Comparison of ENCODE assay signal across 18 cellular contexts in genomic region chrX:96314974-96315373, GRCh38.
DNase-seq lines count a peak whose midpoint lies in the region; ATAC-seq, FAIRE-seq and TF ChIP-seq lines count a peak whose summit lies in the region.
"Had no signal": no experiment of that assay in that cellular context is flagged by ENCODE, and none has a peak within 500 bp of the region (broad histone marks: within the 10 kb centered on the region; RNA-seq: fewer than 3 reads in every experiment).

No MANE protein-coding gene starts in this region.

- intact Hi-C loops in esophagus squamous epithelium (cut with DNase I), result no loop called here

- ATAC-seq in activated T-helper 17 cell treated with anti-CD3 and anti-CD28 coated beads, Interleukin-2, amount 50 U/mL, for 72 hours (replicated peaks), result peak; percentile 66
- ATAC-seq in HG02870 (IDR thresholded peaks at IDR 0.05; ENCODE audit: unreplicated experiment), result no peak
- ATAC-seq: stimulated activated naive B cell treated with anti-CD40 and anti-IgM and Interleukin-4, amounts not matched to agents 10 μg/mL and 1 μg/mL and 100 μg/mL, for 72 hours had no signal

- WGBS in esophagus squamous epithelium, 2 donors, result 55 to 60% methylated on average over 1 to 2 of the region's 2 CpGs

- TF ChIP-seq POLR2A in esophagus squamous epithelium (IDR thresholded peaks at IDR 0.05), result no peak
- TF ChIP-seq POLR2A in GM12892 (IDR thresholded peaks at IDR 0.05; ENCODE audit: low read depth, low read length), result no peak

- H3K36me3 ChIP-seq in esophagus squamous epithelium, result no peaks in the 10 kb centered on the region
- H3K36me3 ChIP-seq: BLaER1, SJCRH30 had no signal

- no peaks in the 10 kb centered on the region for H3K27me3 Mint-ChIP-seq in activated T-helper 17 cell treated with anti-CD3 and anti-CD28 coated beads, Interleukin-2, amount 50 U/mL, for 72 hours
- H3K27me3 Mint-ChIP-seq: activated B cell treated with CpG ODN at 0.5 μM for 24 hours; stimulated activated naive B cell treated with anti-CD40 and anti-IgM and Interleukin-4, amounts not matched to agents 10 μg/mL and 1 μg/mL and 100 μg/mL, for 72 hours had no signal

- H3K27ac Mint-ChIP-seq in activated T-helper 17 cell treated with anti-CD3 and anti-CD28 coated beads, Interleukin-2, amount 50 U/mL, for 72 hours, result no peak overlapping the region
- H3K27ac Mint-ChIP-seq: activated B cell treated with CpG ODN at 0.5 μM for 24 hours; stimulated activated naive B cell treated with anti-CD40 and anti-IgM and Interleukin-4, amounts not matched to agents 10 μg/mL and 1 μg/mL and 100 μg/mL, for 72 hours had no signal

- no peak overlapping the region for H3K4me3 ChIP-seq in esophagus squamous epithelium
- H3K4me3 ChIP-seq: BLaER1, SJCRH30 had no signal

- FAIRE-seq in GM12892 (lab: Jason Lieb, UNC), result no peak
- FAIRE-seq: G401.6 had no signal

- DNase-seq in AG08396 (ENCODE audit: low spot score) (peak; percentile 20), HS-5 (ENCODE audit: low read depth) (peak; percentile 15), foreskin melanocyte (peak; percentile 81), esophagus squamous epithelium (lab: John Stamatoyannopoulos, UW) (no peak), GM12892 (ENCODE audit: insufficient read length) (no peak), SIG-M5 treated with dmso at 0.1 percent for 504 hours (lab: John Stamatoyannopoulos, UW; ENCODE audit: unreplicated experiment) (no peak)
- DNase-seq: activated B cell treated with CpG ODN at 0.5 μM for 24 hours; activated T-cell treated with anti-CD3 and anti-CD28 coated beads, Interleukin-2, amount 50 U/mL, for 1 hour; KBM-7; NCI-H1930; NCI-H82; stimulated activated CD4-positive, alpha-beta T cell treated with anti-CD3 and anti-CD28 coated beads, Interleukin-4, amount 100 ng/mL, for 1 hour; stimulated activated naive B cell treated with anti-CD40 and anti-IgM and Interleukin-4, amounts not matched to agents 10 μg/mL and 1 μg/mL and 100 μg/mL, for 72 hours had no signal

- no peak overlapping the region for H3K27ac ChIP-seq in esophagus squamous epithelium
- H3K27ac ChIP-seq: BLaER1, SJCRH30 had no signal

- H3K9me3 Mint-ChIP-seq in activated T-helper 17 cell treated with anti-CD3 and anti-CD28 coated beads, Interleukin-2, amount 50 U/mL, for 72 hours, result peaks cover 7% of the 10 kb centered on the region
- H3K9me3 Mint-ChIP-seq: activated B cell treated with CpG ODN at 0.5 μM for 24 hours had no signal

- no peaks in the 10 kb centered on the region for H3K9me3 ChIP-seq in esophagus squamous epithelium
- H3K9me3 ChIP-seq: BLaER1, SJCRH30 had no signal

- H3K4me1 ChIP-seq in esophagus squamous epithelium, result no peaks in the 10 kb centered on the region
- H3K4me1 ChIP-seq: BLaER1, SJCRH30 had no signal

- no peak for TF ChIP-seq CTCF in esophagus squamous epithelium (IDR thresholded peaks at IDR 0.05)

- H3K36me3 Mint-ChIP-seq in activated T-helper 17 cell treated with anti-CD3 and anti-CD28 coated beads, Interleukin-2, amount 50 U/mL, for 72 hours (ENCODE audit: low read depth), result no peaks in the 10 kb centered on the region
- H3K36me3 Mint-ChIP-seq: stimulated activated naive B cell treated with anti-CD40 and anti-IgM and Interleukin-4, amounts not matched to agents 10 μg/mL and 1 μg/mL and 100 μg/mL, for 72 hours had no signal

- H3K4me3 Mint-ChIP-seq in activated T-helper 17 cell treated with anti-CD3 and anti-CD28 coated beads, Interleukin-2, amount 50 U/mL, for 72 hours, result no peak overlapping the region
- H3K4me3 Mint-ChIP-seq: activated B cell treated with CpG ODN at 0.5 μM for 24 hours; stimulated activated naive B cell treated with anti-CD40 and anti-IgM and Interleukin-4, amounts not matched to agents 10 μg/mL and 1 μg/mL and 100 μg/mL, for 72 hours had no signal

- H3K27me3 ChIP-seq in esophagus squamous epithelium, result no peaks in the 10 kb centered on the region
- H3K27me3 ChIP-seq: SJCRH30 had no signal

- no peaks in the 10 kb centered on the region for H3K4me1 Mint-ChIP-seq in activated T-helper 17 cell treated with anti-CD3 and anti-CD28 coated beads, Interleukin-2, amount 50 U/mL, for 72 hours
- H3K4me1 Mint-ChIP-seq: activated B cell treated with CpG ODN at 0.5 μM for 24 hours; stimulated activated naive B cell treated with anti-CD40 and anti-IgM and Interleukin-4, amounts not matched to agents 10 μg/mL and 1 μg/mL and 100 μg/mL, for 72 hours had no signal

Comparison
In these comparisons a context has a peak if more than half of its experiments do, and no peak if none do; other contexts are left out.
1. DNase-seq: peak in AG08396 (single experiment), HS-5 (single experiment) and foreskin melanocyte (single experiment); none in esophagus squamous epithelium (single experiment), GM12892 (single experiment) and SIG-M5 treated with dmso at 0.1 percent for 504 hours (single experiment).